ENCODE assay signal across 17 cellular contexts in the genomic region with DNA sequence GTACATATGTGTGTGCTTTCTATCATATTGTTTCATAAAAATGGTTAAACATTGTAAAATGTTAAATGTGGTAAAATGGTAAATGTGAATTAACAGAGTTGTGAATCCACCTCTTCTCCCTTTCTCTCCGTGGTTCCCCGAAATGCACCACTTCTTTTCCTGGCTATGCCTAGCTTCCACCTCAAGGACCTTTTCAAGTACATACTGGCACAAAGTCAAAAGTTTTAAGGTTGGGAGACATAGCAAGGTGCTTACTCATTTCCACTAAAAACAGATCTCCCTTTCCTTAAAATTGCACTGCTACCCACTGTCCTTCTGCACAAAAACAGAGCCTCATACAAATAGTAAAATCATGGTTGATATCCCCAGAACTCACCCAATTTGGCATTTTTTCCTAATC.
DNase-seq lines count a peak whose midpoint lies in the region; ATAC-seq and TF ChIP-seq lines count a peak whose summit lies in the region.
"Had no signal": no experiment of that assay in that cellular context is flagged by ENCODE, and none has a peak within 500 bp of the region (broad histone marks: within the 10 kb centered on the region; RNA-seq: fewer than 3 reads in every experiment).

No MANE protein-coding gene starts in this region.

- DNase-seq in HS-5 (ENCODE audit: low read depth) (peak; percentile 31), fibroblast of pulmonary artery (ENCODE audit: low read depth) (peak; percentile 64), stromal cell of bone marrow (ENCODE audit: low read depth) (peak; percentile 7)
- no peak for DNase-seq in activated CD8-positive, alpha-beta T cell treated with anti-CD3 and anti-CD28 coated beads for 36 hours
- DNase-seq: activated CD4-positive, CD25-positive, alpha-beta regulatory T cell; activated naive CD4-positive, alpha-beta T cell treated with anti-CD3 and anti-CD28 coated beads for 36 hours; CD4-positive, CD25-positive, alpha-beta regulatory T cell; central memory CD4-positive, alpha-beta T cell; endodermal cell; NCI-H1694; NCI-H524; small intestine had no signal

- peak; percentile 66; the same call in 2 of the 3 replicates for ATAC-seq in SK-N-SH treated with all-trans-retinoic acid at 6 μM for 48 hours
- no peak for ATAC-seq in GM18861 (IDR thresholded peaks at IDR 0.05; ENCODE audit: unreplicated experiment)
- no peak for ATAC-seq in HG02938 (IDR thresholded peaks at IDR 0.05; ENCODE audit: unreplicated experiment)
- no peak for ATAC-seq in activated CD8-positive, alpha-beta T cell treated with anti-CD3 and anti-CD28 coated beads for 36 hours
- no peak for ATAC-seq in GM21529 (IDR thresholded peaks at IDR 0.05; ENCODE audit: unreplicated experiment)

- no peaks in the 10 kb centered on the region for H3K4me1 Mint-ChIP-seq in activated CD8-positive, alpha-beta T cell treated with anti-CD3 and anti-CD28 coated beads for 36 hours (ENCODE audit: low read depth)
- H3K4me1 Mint-ChIP-seq: CD4-positive, CD25-positive, alpha-beta regulatory T cell; endodermal cell had no signal

- no peaks in the 10 kb centered on the region for H3K36me3 Mint-ChIP-seq in activated CD8-positive, alpha-beta T cell treated with anti-CD3 and anti-CD28 coated beads for 36 hours (ENCODE audit: low read depth)
- H3K36me3 Mint-ChIP-seq: CD4-positive, CD25-positive, alpha-beta regulatory T cell had no signal

- POLR2A ChIA-PET in activated CD8-positive, alpha-beta T cell treated with anti-CD3 and anti-CD28 coated beads for 36 hours (lab: Charles Lee), result no interaction called here

- no peak for TF ChIP-seq CTCF in fibroblast of pulmonary artery (IDR thresholded peaks at IDR 0.05; ENCODE audit: low read length, missing control alignments)
- no peak for TF ChIP-seq CTCF in activated CD8-positive, alpha-beta T cell treated with anti-CD3 and anti-CD28 coated beads for 36 hours (IDR thresholded peaks at IDR 0.05)

- H3K27me3 Mint-ChIP-seq in activated CD8-positive, alpha-beta T cell treated with anti-CD3 and anti-CD28 coated beads for 36 hours, result no peaks in the 10 kb centered on the region
- H3K27me3 Mint-ChIP-seq: CD4-positive, CD25-positive, alpha-beta regulatory T cell had no signal

- no peaks in the 10 kb centered on the region for H3K9me3 Mint-ChIP-seq in activated CD8-positive, alpha-beta T cell treated with anti-CD3 and anti-CD28 coated beads for 36 hours
- H3K9me3 Mint-ChIP-seq: activated naive CD4-positive, alpha-beta T cell treated with anti-CD3 and anti-CD28 coated beads for 36 hours; endodermal cell had no signal

- H3K4me3 Mint-ChIP-seq in activated CD8-positive, alpha-beta T cell treated with anti-CD3 and anti-CD28 coated beads for 36 hours, result no peak overlapping the region
- H3K4me3 Mint-ChIP-seq: activated naive CD4-positive, alpha-beta T cell treated with anti-CD3 and anti-CD28 coated beads for 36 hours; CD4-positive, CD25-positive, alpha-beta regulatory T cell; endodermal cell had no signal

- H3K4me3 ChIP-seq in fibroblast of pulmonary artery (replicated peaks; ENCODE audit: low read depth, low read length), result no peak overlapping the region
- H3K4me3 ChIP-seq: PC-9 had no signal

- H3K27ac Mint-ChIP-seq in activated CD8-positive, alpha-beta T cell treated with anti-CD3 and anti-CD28 coated beads for 36 hours, result no peak overlapping the region
- H3K27ac Mint-ChIP-seq: activated naive CD4-positive, alpha-beta T cell treated with anti-CD3 and anti-CD28 coated beads for 36 hours; CD4-positive, CD25-positive, alpha-beta regulatory T cell; endodermal cell had no signal

- CTCF ChIA-PET in activated CD8-positive, alpha-beta T cell treated with anti-CD3 and anti-CD28 coated beads for 36 hours (lab: Charles Lee), result no interaction called here

- intact Hi-C loops in activated CD8-positive, alpha-beta T cell treated with anti-CD3 and anti-CD28 coated beads for 36 hours (cut with micrococcal nuclease), result no loop called here

TF ChIP-seq in SK-N-SH treated with all-trans-retinoic acid at 6 μM for 48 hours, 23 proteins besides CTCF, POLR2A, EP300 and RAD21:
- TF ChIP-seq SNAI2 (CRISPR knock-in tag; IDR thresholded peaks at IDR 0.05) (no peak), ZNF565 (CRISPR knock-in tag; conservative IDR thresholded peaks at IDR 0.05; ENCODE audit: low read depth) (no peak)
